ENCODE assay signal across 19 cellular contexts in genomic region chr20:48490976-48491657, GRCh38.
DNase-seq lines count a peak whose midpoint lies in the region; TF ChIP-seq lines count a peak whose summit lies in the region.
"Had no signal": no experiment of that assay in that cellular context is flagged by ENCODE, and none has a peak within 500 bp of the region (broad histone marks: within the 10 kb centered on the region; RNA-seq: fewer than 3 reads in every experiment).

No MANE protein-coding gene starts in this region.

- no peak overlapping the region for H2AFZ ChIP-seq in Karpas-422 (ENCODE audit: low read length)

- H3K9me3 Mint-ChIP-seq in endodermal cell = no peaks in the 10 kb centered on the region
- H3K9me3 Mint-ChIP-seq: CD4-positive, alpha-beta T cell had no signal

- intact Hi-C loops in transverse colon (cut with DNase I; ENCODE audit: low total_unique reads) = no loop called here

- H3K4me1 ChIP-seq in endodermal cell (ENCODE audit: control insufficient read depth, insufficient read depth, low read length) (peaks cover 6% of the 10 kb centered on the region), transverse colon (no peaks in the 10 kb centered on the region), Karpas-422 (ENCODE audit: low read length) (no peaks in the 10 kb centered on the region)

- DNase-seq in activated effector memory CD4-positive, alpha-beta T cell treated with anti-CD3 and anti-CD28 coated beads, Interleukin-2, amount 50 U/mL, for 16 hours = peak; percentile 41
- DNase-seq in activated effector memory CD4-positive, alpha-beta T cell treated with Interleukin-2 at 50 U/mL for 16 hours = no peak
- peak; percentile 57 for DNase-seq in NCI-H2171 treated with DMSO at 0.1 percent for 48 hours (lab: John Stamatoyannopoulos, UW)
- DNase-seq in endodermal cell = peak; percentile 25
- DNase-seq in transverse colon = peak; percentile 1
- DNase-seq in NAMALWA (ENCODE audit: low spot score) = no peak
- DNase-seq in NK-92 treated with Interleukin-12 subunit alpha and Interleukin-12 subunit beta, amount 100 ng/mL, for 24 hours (lab: John Stamatoyannopoulos, UW) = no peak
- no peak for DNase-seq in Karpas-422
- DNase-seq: Calu3, NCI-H1048, NCI-H1436, NCI-H2081 treated with DMSO at 0.1 percent for 48 hours, NCI-H2227 treated with DMSO at 0.1 percent for 48 hours, NCI-H510A treated with DMSO at 0.1 percent for 48 hours, NCI-H774, OCI-M1, SHP77 treated with DMSO at 0.1 percent for 48 hours had no signal

- TF ChIP-seq POLR2A in transverse colon (IDR thresholded peaks at IDR 0.05) = no peak

- H4K20me1 ChIP-seq in Karpas-422 (ENCODE audit: insufficient read depth, low read depth, low read length) = no peaks in the 10 kb centered on the region; the same call in 1 of the 2 replicates

- no peaks in the 10 kb centered on the region for H3K9me2 ChIP-seq in Karpas-422 (replicated peaks; ENCODE audit: insufficient read depth, low read length)

- H3K27ac Mint-ChIP-seq in endodermal cell = no peak overlapping the region
- H3K27ac Mint-ChIP-seq: CD4-positive, alpha-beta T cell had no signal

- H3K4me3 Mint-ChIP-seq in endodermal cell = no peak overlapping the region
- H3K4me3 Mint-ChIP-seq: CD4-positive, alpha-beta T cell had no signal

- H3K36me3 ChIP-seq in endodermal cell (ENCODE audit: control insufficient read depth, insufficient read depth, low read length) (no peaks in the 10 kb centered on the region), transverse colon (no peaks in the 10 kb centered on the region), Karpas-422 (ENCODE audit: insufficient read depth, low read length) (no peaks in the 10 kb centered on the region)

- H3K4me1 Mint-ChIP-seq in endodermal cell = no peaks in the 10 kb centered on the region

- H3K27ac ChIP-seq in endodermal cell (ENCODE audit: low read depth, low read length) (no peak overlapping the region), transverse colon (no peak overlapping the region), Karpas-422 (ENCODE audit: low read length) (no peak overlapping the region)
- H3K27ac ChIP-seq: KMS-11 had no signal

- WGBS in endodermal cell (ENCODE audit: insufficient coverage in 1 of 2, insufficient read length in 1 of 2), 2 experiments = 94 to 97% methylated on average over 6 to 9 of the region's 9 CpGs
- WGBS in transverse colon (ENCODE audit: low coverage in 1 of 2), 2 donors = 59 to 76% methylated on average over 4 to 9 of the region's 9 CpGs

- H3K36me3 Mint-ChIP-seq in endodermal cell (ENCODE audit: low read depth) = no peaks in the 10 kb centered on the region

- H3K27me3 ChIP-seq in endodermal cell (ENCODE audit: control insufficient read depth, insufficient read depth, low read length, poor library complexity, severe bottlenecking) (no peaks in the 10 kb centered on the region), transverse colon (peaks cover 5% of the 10 kb centered on the region), Karpas-422 (ENCODE audit: low read length) (no peaks in the 10 kb centered on the region)

- H3K9me3 ChIP-seq in endodermal cell (ENCODE audit: control insufficient read depth, low read length) (no peaks in the 10 kb centered on the region), transverse colon (no peaks in the 10 kb centered on the region), Karpas-422 (ENCODE audit: low read length) (no peaks in the 10 kb centered on the region)

- peaks cover 2% of the 10 kb centered on the region for H3K27me3 Mint-ChIP-seq in endodermal cell (ENCODE audit: insufficient read depth)

- TF ChIP-seq CTCF in endodermal cell (conservative IDR thresholded peaks at IDR 0.05) (no peak), transverse colon (IDR thresholded peaks at IDR 0.05) (no peak)

- in situ Hi-C loops in transverse colon (cut with MboI; ENCODE audit: low pct_ligation_motif_present in 1 of 4, low pct_unique_long_range_greater_than_20kb in 1 of 4, low sequenced_read_pairs in 3 of 4) = no loop called here

- H3K4me2 ChIP-seq in Karpas-422 (ENCODE audit: low read depth, low read length, poor library complexity, severe bottlenecking) = no peak overlapping the region
- H3K4me2 ChIP-seq: KMS-11 had no signal

- H3K4me3 ChIP-seq in endodermal cell (ENCODE audit: low read length) (no peak overlapping the region), transverse colon (no peak overlapping the region), Karpas-422 (ENCODE audit: low read length) (no peak overlapping the region)

- no peak for TF ChIP-seq EP300 in transverse colon (IDR thresholded peaks at IDR 0.05; ENCODE audit: low read depth)

- H3K9ac ChIP-seq in endodermal cell (ENCODE audit: extremely low read depth, low read length, poor library complexity, severe bottlenecking) = no peak overlapping the region
- H3K9ac ChIP-seq in Karpas-422 (ENCODE audit: low read length) = no peak overlapping the region
- H3K9ac ChIP-seq: KMS-11 had no signal

- no peaks in the 10 kb centered on the region for H3K79me2 ChIP-seq in Karpas-422 (ENCODE audit: low read length)

Comparison
In these comparisons a context has a peak if more than half of its experiments do, and no peak if none do; other contexts are left out.
1. DNase-seq: peak in activated effector memory CD4-positive, alpha-beta T cell treated with anti-CD3 and anti-CD28 coated beads, Interleukin-2, amount 50 U/mL, for 16 hours (single experiment), NCI-H2171 treated with DMSO at 0.1 percent for 48 hours (single experiment), endodermal cell (single experiment) and transverse colon (single experiment); none in activated effector memory CD4-positive, alpha-beta T cell treated with Interleukin-2 at 50 U/mL for 16 hours (single experiment), NAMALWA (single experiment), NK-92 treated with Interleukin-12 subunit alpha and Interleukin-12 subunit beta, amount 100 ng/mL, for 24 hours (single experiment) and Karpas-422 (single experiment).